20 cellular contexts compared by ENCODE assay signal in the genomic region with DNA sequence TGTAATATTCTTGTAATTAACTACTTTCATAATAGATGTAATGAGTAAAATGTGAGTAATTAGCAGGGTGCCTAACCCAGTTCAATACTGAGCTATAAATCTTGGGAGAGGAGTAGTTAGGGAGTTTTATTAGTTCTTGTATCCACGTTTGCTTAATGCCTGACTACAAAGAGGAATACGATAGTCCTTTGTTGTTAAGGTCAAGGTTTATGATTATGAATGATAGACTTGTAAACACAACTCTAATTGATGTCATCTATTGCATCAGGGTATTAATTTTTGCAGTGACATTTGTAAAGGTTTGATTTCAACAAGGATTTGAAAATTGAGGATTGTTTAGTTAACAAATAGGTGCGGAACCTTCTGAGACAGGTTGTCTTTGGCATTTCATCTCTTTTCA. TPM values are rescaled to one million over a fixed set of nuclear protein-coding genes. Genes with fewer than 3 reads are reported as not detected.
DNase-seq lines count a peak whose midpoint lies in the region; ATAC-seq, FAIRE-seq and TF ChIP-seq lines count a peak whose summit lies in the region.
"Had no signal": no experiment of that assay in that cellular context is flagged by ENCODE, and none has a peak within 500 bp of the region (broad histone marks: within the 10 kb centered on the region; RNA-seq: fewer than 3 reads in every experiment).

No MANE protein-coding gene starts in this region.

- intact Hi-C loops in pancreas (cut with DNase I): no loop called here

- WGBS in pancreas, 2 donors: 17 to 20% methylated on average over 3 of the region's 3 CpGs

- H3K27ac ChIP-seq in pancreas: no peak overlapping the region
- H3K27ac ChIP-seq: BLaER1 treated with 17β-estradiol and CSF1 and Interleukin-3, amounts not matched to agents 10 nM and 100 nM; SJCRH30 had no signal

- no peaks in the 10 kb centered on the region for H3K27me3 ChIP-seq in pancreas
- no peaks in the 10 kb centered on the region for H3K27me3 ChIP-seq in MG63
- H3K27me3 ChIP-seq: BLaER1 treated with 17β-estradiol and CSF1 and Interleukin-3, amounts not matched to agents 10 nM and 100 nM; SJCRH30 had no signal

- peaks cover 0 to 17% (median 0%) of the 10 kb centered on the region in 3 donors for H3K4me1 ChIP-seq in pancreas
- H3K4me1 ChIP-seq: SJCRH30 had no signal

- ATAC-seq in pancreas (peak in 3 of 4 donors; percentile 35 to 49 (median 43)), HG02642 (IDR thresholded peaks at IDR 0.05; ENCODE audit: poor library complexity, unreplicated experiment) (no peak)
- ATAC-seq: GM12878, PC-3 had no signal

- H3K36me3 ChIP-seq in pancreas (no peaks in the 10 kb centered on the region), MG63 (peaks cover 52% of the 10 kb centered on the region)

- FAIRE-seq in pancreas (lab: Jason Lieb, UNC): no peak
- FAIRE-seq: GM12878, HTR-8/SVneo had no signal

- H3K9me3 ChIP-seq in pancreas (no peaks in the 10 kb centered on the region), MG63 (no peaks in the 10 kb centered on the region)
- H3K9me3 ChIP-seq: SJCRH30 had no signal

- peak; percentile 18 for DNase-seq in DMS153 treated with DMSO at 0.1 percent for 48 hours (lab: John Stamatoyannopoulos, UW; ENCODE audit: unreplicated experiment)
- peak in 2 of 3 experiments; percentile 69 to 97 for DNase-seq in NCI-H1417 (lab: John Stamatoyannopoulos, UW)
- DNase-seq in NCI-H774 (lab: John Stamatoyannopoulos, UW): peak; percentile 58
- DNase-seq in pancreas: no peak
- no peak for DNase-seq in NCI-H2107 (lab: John Stamatoyannopoulos, UW)
- DNase-seq in MG63: no peak
- DNase-seq: EL, IMR-90, NCI-H1048, NCI-H187, NCI-H2171, NCI-H526, PC-3, RPMI8226, SJCRH30, T1000 had no signal

- no peak for TF ChIP-seq CTCF in pancreas (IDR thresholded peaks at IDR 0.05)

- H3K4me3 ChIP-seq in pancreas: no peak overlapping the region
- H3K4me3 ChIP-seq in MG63: no peak overlapping the region
- H3K4me3 ChIP-seq: BLaER1 treated with 17β-estradiol and CSF1 and Interleukin-3, amounts not matched to agents 10 nM and 100 nM; GM12878; SJCRH30 had no signal

RNA-seq across cellular contexts. Expression of a gene that starts 9.6 kb away (rescaled TPM):
- total RNA-seq in pancreas: 10 to 100 TPM; 29.7 to 66.8 (median 43.1) TPM
- polyA plus RNA-seq in pancreas: 10 to 100 TPM in 1 of 2 donors, 1 to 10 TPM in 1; 6.8 to 12.9 TPM
- total RNA-seq in MG63 (2014; rRNA removed; shearing (Covaris generic); ENCODE audit: low replicate concordance): 9.5 and 9.7 TPM in 2 replicates

Comparison
In these comparisons a context has a peak if more than half of its experiments do, and no peak if none do; other contexts are left out.
1. DNase-seq: peak in DMS153 treated with DMSO at 0.1 percent for 48 hours (single experiment), NCI-H1417 (2 of 3) and NCI-H774 (single experiment); none in pancreas (0 of 6), NCI-H2107 (single experiment) and MG63 (single experiment).